7 cellular contexts compared by ENCODE assay signal in genomic region chr7:100247152-100247757, GRCh38. TPM values are rescaled to one million over a fixed set of nuclear protein-coding genes. Genes with fewer than 3 reads are reported as not detected.
A peak's percentile ranks its signal among the peaks of the same experiment; 100 is the strongest.
DNase-seq lines count a peak whose midpoint lies in the region; ATAC-seq and TF ChIP-seq lines count a peak whose summit lies in the region.

No MANE protein-coding gene starts in this region.

- H3K36me3 Mint-ChIP-seq in CD14-positive monocyte = no peaks in the 10 kb centered on the region

- H3K4me1 ChIP-seq in skeletal muscle tissue (ENCODE audit: control insufficient read depth in 3 of 3, insufficient read depth in 3 of 3, low read length in 3 of 3) = peaks cover 25 to 61% (median 44%) of the 10 kb centered on the region in 3 donors

- peaks cover 0 to 1% (median 1%) of the 10 kb centered on the region in 3 donors for H3K27me3 Mint-ChIP-seq in CD14-positive monocyte (ENCODE audit: low read depth in 3 of 3)

- no peaks in the 10 kb centered on the region for H3K9me3 ChIP-seq in skeletal muscle tissue (ENCODE audit: control insufficient read depth in 3 of 3, low read length in 3 of 3)

- no peaks in the 10 kb centered on the region for H3K27me3 ChIP-seq in skeletal muscle tissue (ENCODE audit: control insufficient read depth in 3 of 3, insufficient read depth in 3 of 3, low read length in 3 of 3)

- intact Hi-C loops in CD14-positive monocyte (cut with micrococcal nuclease) = no loop called here

- H3K4me1 Mint-ChIP-seq in CD14-positive monocyte = peaks cover 30% of the 10 kb centered on the region

- no peak for TF ChIP-seq CTCF in CD14-positive monocyte (IDR thresholded peaks at IDR 0.05)

- H3K4me3 ChIP-seq in skeletal muscle tissue (ENCODE audit: low read length in 3 of 3) = no peak overlapping the region

- no peak overlapping the region for H3K4me3 Mint-ChIP-seq in CD14-positive monocyte

- peak overlapping the region; percentile 98 for H3K27ac ChIP-seq in skeletal muscle tissue (ENCODE audit: low read depth, low read length)

- no peaks in the 10 kb centered on the region for H3K36me3 ChIP-seq in skeletal muscle tissue (ENCODE audit: control insufficient read depth in 3 of 3, insufficient read depth in 3 of 3, low read length in 3 of 3)

- peak overlapping the region in 3 of 7 donors; percentile 22 to 46 (median 32) for H3K27ac Mint-ChIP-seq in CD14-positive monocyte

- TF ChIP-seq POLR2A in erythroblast (IDR thresholded peaks at IDR 0.05; ENCODE audit: low read length) = no peak

- peak; percentile 15 for DNase-seq in HS-5 (ENCODE audit: low read depth)
- DNase-seq in NCI-H526 treated with DMSO at 0.1 percent for 48 hours (lab: John Stamatoyannopoulos, UW) = peak; percentile 78
- peak; percentile 64 to 73 for DNase-seq in erythroblast (lab: John Stamatoyannopoulos, UW)
- DNase-seq in CD14-positive monocyte (ENCODE audit: low spot score) = no peak

- H3K9me3 Mint-ChIP-seq in CD14-positive monocyte = no peaks in the 10 kb centered on the region

- no peak for ATAC-seq in HG02642 (IDR thresholded peaks at IDR 0.05; ENCODE audit: poor library complexity, unreplicated experiment)
- ATAC-seq in HG02588 (IDR thresholded peaks at IDR 0.05; ENCODE audit: unreplicated experiment) = no peak

- H3K9ac ChIP-seq in skeletal muscle tissue (ENCODE audit: low read depth in 1 of 3, low read length in 3 of 3) = peak overlapping the region in 1 of 3 donors; percentile 68

RNA-seq across cellular contexts. Expression of gene PVRIG, which starts 27.5 kb away (rescaled TPM):
- not detected for total RNA-seq in skeletal muscle tissue
- polyA plus RNA-seq in CD14-positive monocyte = under 1 TPM; 0.27 to 0.38 TPM
